In the genomic region with DNA sequence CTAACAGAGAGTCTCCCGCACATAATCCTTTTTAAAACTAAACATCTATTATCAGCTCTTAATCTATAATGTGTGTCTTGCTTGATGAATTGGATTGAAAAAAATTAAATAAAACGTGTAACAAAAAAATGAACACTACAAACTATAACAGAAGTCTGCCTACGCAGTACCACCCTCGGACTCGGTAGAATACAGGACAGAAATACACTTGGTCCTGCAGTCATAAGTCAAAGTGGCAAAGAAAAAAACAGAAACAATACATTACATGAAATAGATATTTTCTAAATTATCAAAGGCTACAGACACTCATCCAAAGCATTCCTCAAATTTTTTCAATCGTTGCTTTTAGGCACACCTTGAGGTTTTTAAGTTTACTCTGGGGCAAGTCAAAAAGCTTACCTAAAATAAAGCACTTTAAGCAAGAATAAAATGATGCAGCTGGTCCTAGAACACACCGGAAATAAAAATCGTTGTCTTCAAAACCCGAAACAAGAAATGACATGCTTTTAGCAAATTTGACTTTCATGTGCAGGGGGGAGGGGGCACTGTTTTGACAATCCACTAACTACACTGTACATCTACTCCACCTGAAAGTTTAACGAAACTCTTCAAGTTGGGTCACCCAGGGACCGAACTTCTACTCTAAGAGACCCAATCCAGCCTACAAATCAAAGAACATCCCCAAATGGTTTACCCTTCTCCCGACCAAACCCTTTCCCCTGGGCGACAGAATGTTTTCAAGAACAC, we compare ENCODE assay signal across 1 cellular context.
A peak's percentile ranks its signal among the peaks of the same experiment; 100 is the strongest.
TF ChIP-seq lines count a peak whose summit lies in the region.

No MANE protein-coding gene starts in this region.

TF ChIP-seq in HCT116, 20 proteins besides CTCF, POLR2A, EP300 and RAD21 (continued from another document):
- no peak for TF ChIP-seq POLR2AphosphoS5 (IDR thresholded peaks at IDR 0.05; ENCODE audit: low read depth, low read length)
- TF ChIP-seq YY1 (IDR thresholded peaks at IDR 0.05; ENCODE audit: extremely low read depth, insufficient replicate concordance, low read depth, low read length) = no peak
- TF ChIP-seq SIN3A (IDR thresholded peaks at IDR 0.05; ENCODE audit: low read depth) = 0 out of 2 replicates have a peak, but pooled peaks have one; percentile 23
- TF ChIP-seq EZH2phosphoT487 (IDR thresholded peaks at IDR 0.05; ENCODE audit: borderline replicate concordance) = no peak
- TF ChIP-seq SP1 (IDR thresholded peaks at IDR 0.05; ENCODE audit: low read depth) = no peak
- TF ChIP-seq JUND (IDR thresholded peaks at IDR 0.05) = no peak
- TF ChIP-seq ELF1 (IDR thresholded peaks at IDR 0.05; ENCODE audit: borderline replicate concordance, low read depth) = no peak
- no peak for TF ChIP-seq TCF7L2 (IDR thresholded peaks at IDR 0.05; ENCODE audit: borderline replicate concordance, extremely low read depth, insufficient read depth, insufficient read length)
